Comparison of ENCODE assay signal across 8 cellular contexts in genomic region chr9:136363606-136364368, GRCh38. TPM values are rescaled to one million over a fixed set of nuclear protein-coding genes. Genes with fewer than 3 reads are reported as not detected.
A peak's percentile ranks its signal among the peaks of the same experiment; 100 is the strongest.
DNase-seq lines count a peak whose midpoint lies in the region; ATAC-seq and TF ChIP-seq lines count a peak whose summit lies in the region.

Gene DNLZ (minus strand): TSS chr9:136363744. CDS start chr9:136363714, 30 bp downstream.

- H3K4me3 ChIP-seq in BLaER1 treated with 17β-estradiol and CSF1 and Interleukin-3, amounts not matched to agents 10 nM and 100 nM = peak within 1 kb of the TSS; percentile 85 to 99 (median 94)
- peak within 1 kb of the TSS; percentile 65 to 95 (median 77) for H3K4me3 ChIP-seq in liver (ENCODE audit: low read depth in 1 of 3, low read length in 3 of 3)

- intact Hi-C loops in dendritic cell treated with granulocyte-macrophage colony-stimulating factor and Interleukin-4, amounts not matched to agents 40 ng/mL and 50 ng/mL, for 4 days (cut with micrococcal nuclease) = loop anchor here (1.0 to 2.0 kb wide), 2 partner anchors 10 to 37 kb away; partner anchors contain the start of genes CARD9 and SNAPC4

- H3K36me3 Mint-ChIP-seq in dendritic cell treated with granulocyte-macrophage colony-stimulating factor and Interleukin-4, amounts not matched to agents 40 ng/mL and 50 ng/mL, for 4 days (ENCODE audit: low read depth) = peaks cover 77% of the 10 kb centered on the region

- H3K4me1 ChIP-seq in BLaER1 treated with 17β-estradiol and CSF1 and Interleukin-3, amounts not matched to agents 10 nM and 100 nM = peaks cover 58 to 82% (median 70%) of the 10 kb centered on the region in 10 experiments
- H3K4me1 ChIP-seq in liver (ENCODE audit: control insufficient read depth in 4 of 4, insufficient read depth in 4 of 4, low read length in 3 of 4) = peaks cover 5 to 13% (median 6%) of the 10 kb centered on the region in 4 donors

- TF ChIP-seq RAD21 in liver (IDR thresholded peaks at IDR 0.05) = peak in 1 of 2 donors; percentile 69

- peak; percentile 78 for TF ChIP-seq POLR2A in GM19099 (IDR thresholded peaks at IDR 0.05; ENCODE audit: extremely low read depth, insufficient read length, low read depth)

- peak within 1 kb of the TSS; percentile 75 to 90 (median 86) for H3K4me2 ChIP-seq in BLaER1 treated with 17β-estradiol and CSF1 and Interleukin-3, amounts not matched to agents 10 nM and 100 nM

- peak; percentile 68 for ATAC-seq in HG03354 (IDR thresholded peaks at IDR 0.05; ENCODE audit: poor library complexity, severe bottlenecking, unreplicated experiment)

- peak within 1 kb of the TSS; percentile 81 for H3K27ac Mint-ChIP-seq in dendritic cell treated with granulocyte-macrophage colony-stimulating factor and Interleukin-4, amounts not matched to agents 40 ng/mL and 50 ng/mL, for 4 days

- H3K27ac ChIP-seq in BLaER1 treated with 17β-estradiol and CSF1 and Interleukin-3, amounts not matched to agents 10 nM and 100 nM = peak within 1 kb of the TSS; percentile 82 to 98 (median 97)
- H3K27ac ChIP-seq in liver (ENCODE audit: low read depth in 1 of 2, low read length in 2 of 2) = peak within 1 kb of the TSS; percentile 68 to 81

- H3K27me3 ChIP-seq in BLaER1 treated with 17β-estradiol and CSF1 and Interleukin-3, amounts not matched to agents 10 nM and 100 nM = no peaks in the 10 kb centered on the region
- H3K27me3 ChIP-seq in liver (ENCODE audit: control insufficient read depth in 4 of 4, insufficient read depth in 4 of 4, low read length in 3 of 4) = no peaks in the 10 kb centered on the region

- WGBS in liver = 14% methylated on average over 83 of the region's 83 CpGs

- peak within 1 kb of the TSS; percentile 81 for H3K4me3 Mint-ChIP-seq in dendritic cell treated with granulocyte-macrophage colony-stimulating factor and Interleukin-4, amounts not matched to agents 40 ng/mL and 50 ng/mL, for 4 days

- H4K20me1 ChIP-seq in BLaER1 treated with 17β-estradiol and CSF1 and Interleukin-3, amounts not matched to agents 10 nM and 100 nM = peaks cover 10 to 92% (median 60%) of the 10 kb centered on the region in 11 experiments; a peak in 21 of 22 replicates

- H3K4me1 Mint-ChIP-seq in dendritic cell treated with granulocyte-macrophage colony-stimulating factor and Interleukin-4, amounts not matched to agents 40 ng/mL and 50 ng/mL, for 4 days (ENCODE audit: low read depth) = peaks cover 58% of the 10 kb centered on the region

- no peaks in the 10 kb centered on the region for H3K9me3 Mint-ChIP-seq in dendritic cell treated with granulocyte-macrophage colony-stimulating factor and Interleukin-4, amounts not matched to agents 40 ng/mL and 50 ng/mL, for 4 days

- H3K36me3 ChIP-seq in BLaER1 treated with 17β-estradiol and CSF1 and Interleukin-3, amounts not matched to agents 10 nM and 100 nM = peaks cover 0 to 70% (median 25%) of the 10 kb centered on the region in 11 experiments; a peak in 19 of 22 replicates
- H3K36me3 ChIP-seq in liver (ENCODE audit: control insufficient read depth in 4 of 4, insufficient read depth in 3 of 4, low read depth in 1 of 4, low read length in 3 of 4) = peaks cover 0 to 1% (median 0%) of the 10 kb centered on the region in 4 donors

- H3K27me3 Mint-ChIP-seq in dendritic cell treated with granulocyte-macrophage colony-stimulating factor and Interleukin-4, amounts not matched to agents 40 ng/mL and 50 ng/mL, for 4 days = no peaks in the 10 kb centered on the region

- peak within 1 kb of the TSS; percentile 87 to 98 (median 96) for H3K9ac ChIP-seq in BLaER1 treated with 17β-estradiol and CSF1 and Interleukin-3, amounts not matched to agents 10 nM and 100 nM
- no peak within 1 kb of the TSS for H3K9ac ChIP-seq in liver (ENCODE audit: low read depth in 1 of 2, low read length in 2 of 2)

- DNase-seq in NCI-H526 treated with DMSO at 0.1 percent for 48 hours (lab: John Stamatoyannopoulos, UW) = peak; percentile 17
- peak; percentile 72 to 83 for DNase-seq in activated CD4-positive, alpha-beta T cell treated with anti-CD3 and anti-CD28 coated beads, Interleukin-2, amount 50 U/mL, for 24 hours (ENCODE audit: low read depth in 1 of 2, low spot score in 1 of 2)
- DNase-seq in stimulated activated CD4-positive, alpha-beta T cell treated with anti-CD3 and anti-CD28 coated beads, Interleukin-4, amount 100 ng/mL, for 4 hours = peak; percentile 79 to 86

- H3K9me3 ChIP-seq in BLaER1 treated with 17β-estradiol and CSF1 and Interleukin-3, amounts not matched to agents 10 nM and 100 nM (replicated peaks in 1 of 11) = no peaks in the 10 kb centered on the region
- no peaks in the 10 kb centered on the region for H3K9me3 ChIP-seq in liver (ENCODE audit: control insufficient read depth in 4 of 4, low read length in 3 of 4)

- TF ChIP-seq CTCF in liver (IDR thresholded peaks at IDR 0.05; ENCODE audit: low read depth, low read length, missing input control) = peak; percentile 95

TF ChIP-seq in liver, 16 proteins besides CTCF, POLR2A, EP300 and RAD21:
- TF ChIP-seq YY1 (IDR thresholded peaks at IDR 0.05) = peak; percentile 94
- no peak for TF ChIP-seq REST (IDR thresholded peaks at IDR 0.05)
- no peak for TF ChIP-seq RXRA (IDR thresholded peaks at IDR 0.05)
- no peak for TF ChIP-seq FOXA2 (IDR thresholded peaks at IDR 0.05)
- peak in 1 of 2 donors; percentile 82 for TF ChIP-seq GABPA (IDR thresholded peaks at IDR 0.05 in 1 of 2, conservative IDR thresholded peaks at IDR 0.05 in 1 of 2)

RNA-seq across cellular contexts. Expression of gene DNLZ, which starts in this region (rescaled TPM):
- total RNA-seq in liver = 1 to 10 TPM; 2.0 to 2.9 TPM
- polyA plus RNA-seq in liver = 1 to 10 TPM; 6.2 to 7.1 TPM

Comparison
In these comparisons a context has a peak if more than half of its experiments do, and no peak if none do; other contexts are left out.
1. Peak in every context shown above with its lines: DNase-seq, ATAC-seq, H3K4me3 ChIP-seq and H3K27ac ChIP-seq.
2. H3K9ac ChIP-seq: peak in BLaER1 treated with 17β-estradiol and CSF1 and Interleukin-3, amounts not matched to agents 10 nM and 100 nM (11 of 11); none in liver (0 of 2).
3. DNase-seq: peak in every context shown above with its lines; median percentile 82 in stimulated activated CD4-positive, alpha-beta T cell treated with anti-CD3 and anti-CD28 coated beads, Interleukin-4, amount 100 ng/mL, for 4 hours; 78 in activated CD4-positive, alpha-beta T cell treated with anti-CD3 and anti-CD28 coated beads, Interleukin-2, amount 50 U/mL, for 24 hours; 17 in NCI-H526 treated with DMSO at 0.1 percent for 48 hours.